Comparison of ENCODE assay signal across 1 cellular context in genomic region chr1:235287208-235287882, GRCh38.
A peak's percentile ranks its signal among the peaks of the same experiment; 100 is the strongest.
TF ChIP-seq lines count a peak whose summit lies in the region.

No MANE protein-coding gene starts in this region.

TF ChIP-seq in HEK293, 187 proteins besides CTCF, POLR2A, EP300 and RAD21:
- TF ChIP-seq ZNF664 (tag by site-specific recombination; IDR thresholded peaks at IDR 0.05): peak; percentile 92
- TF ChIP-seq GLIS1 (tag by site-specific recombination; IDR thresholded peaks at IDR 0.05): peak; percentile 18; the same call in 1 of the 2 replicates
- TF ChIP-seq ZNF362 (tag by site-specific recombination; IDR thresholded peaks at IDR 0.05): 0 out of 2 replicates have a peak, but pooled peaks have one; percentile 26
- no peak for TF ChIP-seq ZNF692 (tag by site-specific recombination; IDR thresholded peaks at IDR 0.05)
